ENCODE assay signal across 1 cellular context in the genomic region with DNA sequence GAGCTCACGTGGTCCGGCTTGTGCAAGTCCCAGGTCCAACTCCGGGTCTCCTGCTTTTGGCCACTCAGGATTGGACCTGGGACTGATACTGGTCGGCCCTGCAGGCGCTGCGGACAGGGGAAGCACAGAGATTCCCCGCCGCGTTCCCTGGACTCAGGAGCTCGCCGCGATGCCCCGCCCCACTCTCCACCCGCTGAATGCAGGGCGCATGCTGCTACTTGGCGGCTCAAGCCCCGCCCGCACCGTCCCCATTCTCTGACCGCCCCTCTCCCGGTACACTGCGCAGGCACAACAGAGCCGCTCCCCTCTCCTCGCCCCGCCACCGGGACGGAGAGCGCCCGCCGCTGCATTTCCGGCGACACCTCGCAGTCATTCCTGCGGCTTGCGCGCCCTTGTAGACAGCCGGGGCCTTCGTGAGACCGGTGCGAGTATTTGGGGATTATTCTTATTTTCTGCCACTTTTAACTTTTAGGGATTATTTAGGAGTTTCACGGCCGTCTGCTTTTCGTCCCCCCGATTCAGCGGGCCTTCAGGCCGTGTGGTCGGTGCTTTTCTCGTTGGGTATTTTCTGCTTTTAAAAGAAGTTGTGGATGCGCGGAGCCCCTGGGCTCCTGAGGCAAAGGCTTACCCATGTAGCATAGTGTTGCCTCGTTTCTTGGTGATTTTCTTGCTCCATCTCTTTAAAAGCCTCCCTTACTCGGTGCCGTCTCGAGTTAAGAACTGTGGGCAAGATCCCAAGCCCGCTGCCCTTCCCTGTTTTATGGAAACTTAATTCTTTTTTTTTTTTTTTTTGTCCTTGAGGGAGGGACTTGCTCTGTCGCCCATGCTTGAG.
TF ChIP-seq lines count a peak whose summit lies in the region.

A gene (plus strand): TSS at position 251 of the 832 bp plus-strand sequence. CDS start 1,544 bp downstream, outside the sequence.

TF ChIP-seq in HepG2, 621 proteins besides CTCF, POLR2A, EP300 and RAD21 (continued from another document and continues in another):
- TF ChIP-seq, protein P1, sequence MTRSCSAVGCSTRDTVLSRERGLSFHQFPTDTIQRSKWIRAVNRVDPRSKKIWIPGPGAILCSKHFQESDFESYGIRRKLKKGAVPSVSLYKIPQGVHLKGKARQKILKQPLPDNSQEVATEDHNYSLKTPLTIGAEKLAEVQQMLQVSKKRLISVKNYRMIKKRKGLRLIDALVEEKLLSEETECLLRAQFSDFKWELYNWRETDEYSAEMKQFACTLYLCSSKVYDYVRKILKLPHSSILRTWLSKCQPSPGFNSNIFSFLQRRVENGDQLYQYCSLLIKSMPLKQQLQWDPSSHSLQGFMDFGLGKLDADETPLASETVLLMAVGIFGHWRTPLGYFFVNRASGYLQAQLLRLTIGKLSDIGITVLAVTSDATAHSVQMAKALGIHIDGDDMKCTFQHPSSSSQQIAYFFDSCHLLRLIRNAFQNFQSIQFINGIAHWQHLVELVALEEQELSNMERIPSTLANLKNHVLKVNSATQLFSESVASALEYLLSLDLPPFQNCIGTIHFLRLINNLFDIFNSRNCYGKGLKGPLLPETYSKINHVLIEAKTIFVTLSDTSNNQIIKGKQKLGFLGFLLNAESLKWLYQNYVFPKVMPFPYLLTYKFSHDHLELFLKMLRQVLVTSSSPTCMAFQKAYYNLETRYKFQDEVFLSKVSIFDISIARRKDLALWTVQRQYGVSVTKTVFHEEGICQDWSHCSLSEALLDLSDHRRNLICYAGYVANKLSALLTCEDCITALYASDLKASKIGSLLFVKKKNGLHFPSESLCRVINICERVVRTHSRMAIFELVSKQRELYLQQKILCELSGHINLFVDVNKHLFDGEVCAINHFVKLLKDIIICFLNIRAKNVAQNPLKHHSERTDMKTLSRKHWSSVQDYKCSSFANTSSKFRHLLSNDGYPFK (CRISPR knock-in tag; IDR thresholded peaks at IDR 0.05; ENCODE audit: borderline replicate concordance): peak; percentile 89
- TF ChIP-seq HNRNPLL (IDR thresholded peaks at IDR 0.05; ENCODE audit: low read depth, low read length, poor library complexity, severe bottlenecking): peak; percentile 97
- no peak for TF ChIP-seq SCMH1 (CRISPR knock-in tag; IDR thresholded peaks at IDR 0.05; ENCODE audit: borderline replicate concordance)
- TF ChIP-seq GATAD2A (CRISPR knock-in tag; IDR thresholded peaks at IDR 0.05): peak; percentile 77
- no peak for TF ChIP-seq SP1 (IDR thresholded peaks at IDR 0.05)
- TF ChIP-seq SP1 (CRISPR knock-in tag; IDR thresholded peaks at IDR 0.05): peak; percentile 68
- no peak for TF ChIP-seq SOX6 (IDR thresholded peaks at IDR 0.05)
- TF ChIP-seq SOX6 (CRISPR knock-in tag; IDR thresholded peaks at IDR 0.05): peak; percentile 86
- TF ChIP-seq, protein P2, sequence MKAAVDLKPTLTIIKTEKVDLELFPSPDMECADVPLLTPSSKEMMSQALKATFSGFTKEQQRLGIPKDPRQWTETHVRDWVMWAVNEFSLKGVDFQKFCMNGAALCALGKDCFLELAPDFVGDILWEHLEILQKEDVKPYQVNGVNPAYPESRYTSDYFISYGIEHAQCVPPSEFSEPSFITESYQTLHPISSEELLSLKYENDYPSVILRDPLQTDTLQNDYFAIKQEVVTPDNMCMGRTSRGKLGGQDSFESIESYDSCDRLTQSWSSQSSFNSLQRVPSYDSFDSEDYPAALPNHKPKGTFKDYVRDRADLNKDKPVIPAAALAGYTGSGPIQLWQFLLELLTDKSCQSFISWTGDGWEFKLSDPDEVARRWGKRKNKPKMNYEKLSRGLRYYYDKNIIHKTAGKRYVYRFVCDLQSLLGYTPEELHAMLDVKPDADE (CRISPR knock-in tag; IDR thresholded peaks at IDR 0.05): 0 out of 2 replicates have a peak, but pooled peaks have one; percentile 29
- TF ChIP-seq SP140L (CRISPR knock-in tag; IDR thresholded peaks at IDR 0.05; ENCODE audit: borderline replicate concordance): no peak
- TF ChIP-seq ZNF441 (CRISPR knock-in tag; IDR thresholded peaks at IDR 0.05; ENCODE audit: borderline replicate concordance): peak; percentile 82; the same call in 1 of the 2 replicates
- TF ChIP-seq, protein P3, sequence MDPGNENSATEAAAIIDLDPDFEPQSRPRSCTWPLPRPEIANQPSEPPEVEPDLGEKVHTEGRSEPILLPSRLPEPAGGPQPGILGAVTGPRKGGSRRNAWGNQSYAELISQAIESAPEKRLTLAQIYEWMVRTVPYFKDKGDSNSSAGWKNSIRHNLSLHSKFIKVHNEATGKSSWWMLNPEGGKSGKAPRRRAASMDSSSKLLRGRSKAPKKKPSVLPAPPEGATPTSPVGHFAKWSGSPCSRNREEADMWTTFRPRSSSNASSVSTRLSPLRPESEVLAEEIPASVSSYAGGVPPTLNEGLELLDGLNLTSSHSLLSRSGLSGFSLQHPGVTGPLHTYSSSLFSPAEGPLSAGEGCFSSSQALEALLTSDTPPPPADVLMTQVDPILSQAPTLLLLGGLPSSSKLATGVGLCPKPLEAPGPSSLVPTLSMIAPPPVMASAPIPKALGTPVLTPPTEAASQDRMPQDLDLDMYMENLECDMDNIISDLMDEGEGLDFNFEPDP (CRISPR knock-in tag; conservative IDR thresholded peaks at IDR 0.05): no peak
- no peak for TF ChIP-seq RBM22 (optimal IDR thresholded peaks at IDR 0.05; ENCODE audit: low read length)
- TF ChIP-seq, protein P4, sequence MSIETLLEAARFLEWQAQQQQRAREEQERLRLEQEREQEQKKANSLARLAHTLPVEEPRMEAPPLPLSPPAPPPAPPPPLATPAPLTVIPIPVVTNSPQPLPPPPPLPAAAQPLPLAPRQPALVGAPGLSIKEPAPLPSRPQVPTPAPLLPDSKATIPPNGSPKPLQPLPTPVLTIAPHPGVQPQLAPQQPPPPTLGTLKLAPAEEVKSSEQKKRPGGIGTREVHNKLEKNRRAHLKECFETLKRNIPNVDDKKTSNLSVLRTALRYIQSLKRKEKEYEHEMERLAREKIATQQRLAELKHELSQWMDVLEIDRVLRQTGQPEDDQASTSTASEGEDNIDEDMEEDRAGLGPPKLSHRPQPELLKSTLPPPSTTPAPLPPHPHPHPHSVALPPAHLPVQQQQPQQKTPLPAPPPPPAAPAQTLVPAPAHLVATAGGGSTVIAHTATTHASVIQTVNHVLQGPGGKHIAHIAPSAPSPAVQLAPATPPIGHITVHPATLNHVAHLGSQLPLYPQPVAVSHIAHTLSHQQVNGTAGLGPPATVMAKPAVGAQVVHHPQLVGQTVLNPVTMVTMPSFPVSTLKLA (IDR thresholded peaks at IDR 0.05): peak; percentile 86
- TF ChIP-seq ZNF264 (CRISPR knock-in tag; IDR thresholded peaks at IDR 0.05): peak; percentile 86; the same call in 1 of the 2 replicates
- TF ChIP-seq ZBTB21 (CRISPR knock-in tag; IDR thresholded peaks at IDR 0.05): no peak; the same call in 1 of the 2 replicates
- peak; percentile 90 for TF ChIP-seq PHF21A (CRISPR knock-in tag; IDR thresholded peaks at IDR 0.05)
- TF ChIP-seq SNAPC2 (CRISPR knock-in tag; IDR thresholded peaks at IDR 0.05): no peak; the same call in 1 of the 2 replicates
- TF ChIP-seq, protein P5, sequence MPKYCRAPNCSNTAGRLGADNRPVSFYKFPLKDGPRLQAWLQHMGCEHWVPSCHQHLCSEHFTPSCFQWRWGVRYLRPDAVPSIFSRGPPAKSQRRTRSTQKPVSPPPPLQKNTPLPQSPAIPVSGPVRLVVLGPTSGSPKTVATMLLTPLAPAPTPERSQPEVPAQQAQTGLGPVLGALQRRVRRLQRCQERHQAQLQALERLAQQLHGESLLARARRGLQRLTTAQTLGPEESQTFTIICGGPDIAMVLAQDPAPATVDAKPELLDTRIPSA (CRISPR knock-in tag; IDR thresholded peaks at IDR 0.05; ENCODE audit: borderline replicate concordance): peak; percentile 57; the same call in 1 of the 2 replicates
- TF ChIP-seq WIZ (CRISPR knock-in tag; IDR thresholded peaks at IDR 0.05): no peak; the same call in 1 of the 2 replicates
- TF ChIP-seq, protein P6, sequence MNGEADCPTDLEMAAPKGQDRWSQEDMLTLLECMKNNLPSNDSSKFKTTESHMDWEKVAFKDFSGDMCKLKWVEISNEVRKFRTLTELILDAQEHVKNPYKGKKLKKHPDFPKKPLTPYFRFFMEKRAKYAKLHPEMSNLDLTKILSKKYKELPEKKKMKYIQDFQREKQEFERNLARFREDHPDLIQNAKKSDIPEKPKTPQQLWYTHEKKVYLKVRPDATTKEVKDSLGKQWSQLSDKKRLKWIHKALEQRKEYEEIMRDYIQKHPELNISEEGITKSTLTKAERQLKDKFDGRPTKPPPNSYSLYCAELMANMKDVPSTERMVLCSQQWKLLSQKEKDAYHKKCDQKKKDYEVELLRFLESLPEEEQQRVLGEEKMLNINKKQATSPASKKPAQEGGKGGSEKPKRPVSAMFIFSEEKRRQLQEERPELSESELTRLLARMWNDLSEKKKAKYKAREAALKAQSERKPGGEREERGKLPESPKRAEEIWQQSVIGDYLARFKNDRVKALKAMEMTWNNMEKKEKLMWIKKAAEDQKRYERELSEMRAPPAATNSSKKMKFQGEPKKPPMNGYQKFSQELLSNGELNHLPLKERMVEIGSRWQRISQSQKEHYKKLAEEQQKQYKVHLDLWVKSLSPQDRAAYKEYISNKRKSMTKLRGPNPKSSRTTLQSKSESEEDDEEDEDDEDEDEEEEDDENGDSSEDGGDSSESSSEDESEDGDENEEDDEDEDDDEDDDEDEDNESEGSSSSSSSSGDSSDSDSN (CRISPR knock-in tag; IDR thresholded peaks at IDR 0.05): peak; percentile 95
- no peak for TF ChIP-seq GTF2F1 (IDR thresholded peaks at IDR 0.05; ENCODE audit: low read length)
- TF ChIP-seq HNRNPK (IDR thresholded peaks at IDR 0.05; ENCODE audit: low read depth, low read length, poor library complexity, severe bottlenecking): peak; percentile 48
- TF ChIP-seq PRMT3 (CRISPR knock-in tag; IDR thresholded peaks at IDR 0.05; ENCODE audit: borderline replicate concordance, low read depth): no peak
- TF ChIP-seq HNF4A (CRISPR knock-in tag; IDR thresholded peaks at IDR 0.05): peak; percentile 75
- TF ChIP-seq TAF1 (CRISPR knock-in tag; IDR thresholded peaks at IDR 0.05): peak; percentile 97
- TF ChIP-seq, protein P7, sequence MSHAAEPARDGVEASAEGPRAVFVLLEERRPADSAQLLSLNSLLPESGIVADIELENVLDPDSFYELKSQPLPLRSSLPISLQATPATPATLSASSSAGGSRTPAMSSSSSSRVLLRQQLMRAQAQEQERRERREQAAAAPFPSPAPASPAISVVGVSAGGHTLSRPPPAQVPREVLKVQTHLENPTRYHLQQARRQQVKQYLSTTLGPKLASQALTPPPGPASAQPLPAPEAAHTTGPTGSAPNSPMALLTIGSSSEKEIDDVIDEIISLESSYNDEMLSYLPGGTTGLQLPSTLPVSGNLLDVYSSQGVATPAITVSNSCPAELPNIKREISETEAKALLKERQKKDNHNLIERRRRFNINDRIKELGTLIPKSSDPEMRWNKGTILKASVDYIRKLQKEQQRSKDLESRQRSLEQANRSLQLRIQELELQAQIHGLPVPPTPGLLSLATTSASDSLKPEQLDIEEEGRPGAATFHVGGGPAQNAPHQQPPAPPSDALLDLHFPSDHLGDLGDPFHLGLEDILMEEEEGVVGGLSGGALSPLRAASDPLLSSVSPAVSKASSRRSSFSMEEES (CRISPR knock-in tag; IDR thresholded peaks at IDR 0.05): peak; percentile 97
- TF ChIP-seq, protein P8, sequence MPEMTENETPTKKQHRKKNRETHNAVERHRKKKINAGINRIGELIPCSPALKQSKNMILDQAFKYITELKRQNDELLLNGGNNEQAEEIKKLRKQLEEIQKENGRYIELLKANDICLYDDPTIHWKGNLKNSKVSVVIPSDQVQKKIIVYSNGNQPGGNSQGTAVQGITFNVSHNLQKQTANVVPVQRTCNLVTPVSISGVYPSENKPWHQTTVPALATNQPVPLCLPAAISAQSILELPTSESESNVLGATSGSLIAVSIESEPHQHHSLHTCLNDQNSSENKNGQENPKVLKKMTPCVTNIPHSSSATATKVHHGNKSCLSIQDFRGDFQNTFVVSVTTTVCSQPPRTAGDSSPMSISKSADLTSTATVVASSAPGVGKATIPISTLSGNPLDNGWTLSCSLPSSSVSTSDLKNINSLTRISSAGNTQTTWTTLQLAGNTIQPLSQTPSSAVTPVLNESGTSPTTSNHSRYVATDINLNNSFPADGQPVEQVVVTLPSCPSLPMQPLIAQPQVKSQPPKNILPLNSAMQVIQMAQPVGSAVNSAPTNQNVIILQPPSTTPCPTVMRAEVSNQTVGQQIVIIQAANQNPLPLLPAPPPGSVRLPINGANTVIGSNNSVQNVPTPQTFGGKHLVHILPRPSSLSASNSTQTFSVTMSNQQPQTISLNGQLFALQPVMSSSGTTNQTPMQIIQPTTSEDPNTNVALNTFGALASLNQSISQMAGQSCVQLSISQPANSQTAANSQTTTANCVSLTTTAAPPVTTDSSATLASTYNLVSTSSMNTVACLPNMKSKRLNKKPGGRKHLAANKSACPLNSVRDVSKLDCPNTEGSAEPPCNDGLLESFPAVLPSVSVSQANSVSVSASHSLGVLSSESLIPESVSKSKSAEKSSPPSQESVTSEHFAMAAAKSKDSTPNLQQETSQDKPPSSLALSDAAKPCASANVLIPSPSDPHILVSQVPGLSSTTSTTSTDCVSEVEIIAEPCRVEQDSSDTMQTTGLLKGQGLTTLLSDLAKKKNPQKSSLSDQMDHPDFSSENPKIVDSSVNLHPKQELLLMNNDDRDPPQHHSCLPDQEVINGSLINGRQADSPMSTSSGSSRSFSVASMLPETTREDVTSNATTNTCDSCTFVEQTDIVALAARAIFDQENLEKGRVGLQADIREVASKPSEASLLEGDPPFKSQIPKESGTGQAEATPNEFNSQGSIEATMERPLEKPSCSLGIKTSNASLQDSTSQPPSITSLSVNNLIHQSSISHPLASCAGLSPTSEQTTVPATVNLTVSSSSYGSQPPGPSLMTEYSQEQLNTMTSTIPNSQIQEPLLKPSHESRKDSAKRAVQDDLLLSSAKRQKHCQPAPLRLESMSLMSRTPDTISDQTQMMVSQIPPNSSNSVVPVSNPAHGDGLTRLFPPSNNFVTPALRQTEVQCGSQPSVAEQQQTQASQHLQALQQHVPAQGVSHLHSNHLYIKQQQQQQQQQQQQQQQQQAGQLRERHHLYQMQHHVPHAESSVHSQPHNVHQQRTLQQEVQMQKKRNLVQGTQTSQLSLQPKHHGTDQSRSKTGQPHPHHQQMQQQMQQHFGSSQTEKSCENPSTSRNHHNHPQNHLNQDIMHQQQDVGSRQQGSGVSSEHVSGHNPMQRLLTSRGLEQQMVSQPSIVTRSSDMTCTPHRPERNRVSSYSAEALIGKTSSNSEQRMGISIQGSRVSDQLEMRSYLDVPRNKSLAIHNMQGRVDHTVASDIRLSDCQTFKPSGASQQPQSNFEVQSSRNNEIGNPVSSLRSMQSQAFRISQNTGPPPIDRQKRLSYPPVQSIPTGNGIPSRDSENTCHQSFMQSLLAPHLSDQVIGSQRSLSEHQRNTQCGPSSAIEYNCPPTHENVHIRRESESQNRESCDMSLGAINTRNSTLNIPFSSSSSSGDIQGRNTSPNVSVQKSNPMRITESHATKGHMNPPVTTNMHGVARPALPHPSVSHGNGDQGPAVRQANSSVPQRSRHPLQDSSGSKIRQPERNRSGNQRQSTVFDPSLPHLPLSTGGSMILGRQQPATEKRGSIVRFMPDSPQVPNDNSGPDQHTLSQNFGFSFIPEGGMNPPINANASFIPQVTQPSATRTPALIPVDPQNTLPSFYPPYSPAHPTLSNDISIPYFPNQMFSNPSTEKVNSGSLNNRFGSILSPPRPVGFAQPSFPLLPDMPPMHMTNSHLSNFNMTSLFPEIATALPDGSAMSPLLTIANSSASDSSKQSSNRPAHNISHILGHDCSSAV (CRISPR knock-in tag; IDR thresholded peaks at IDR 0.05; ENCODE audit: borderline replicate concordance): no peak
- no peak for TF ChIP-seq YY1 (IDR thresholded peaks at IDR 0.05; ENCODE audit: insufficient read depth, insufficient replicate concordance, low read depth, low read length)
